In genomic region chr1:171983584-171983983, GRCh38 we compare ENCODE assay signal across 9 cellular contexts.
A peak's percentile ranks its signal among the peaks of the same experiment; 100 is the strongest.
DNase-seq lines count a peak whose midpoint lies in the region; ATAC-seq and TF ChIP-seq lines count a peak whose summit lies in the region.
"Had no signal": no experiment of that assay in that cellular context is flagged by ENCODE, and none has a peak within 500 bp of the region (broad histone marks: within the 10 kb centered on the region; RNA-seq: fewer than 3 reads in every experiment).

No MANE protein-coding gene starts in this region.

- H3K9me3 ChIP-seq in left ventricle myocardium inferior (replicated peaks) = no peaks in the 10 kb centered on the region
- no peaks in the 10 kb centered on the region for H3K9me3 ChIP-seq in right atrium auricular region
- no peaks in the 10 kb centered on the region for H3K9me3 ChIP-seq in RWPE2 (ENCODE audit: severe bottlenecking)
- no peaks in the 10 kb centered on the region for H3K9me3 ChIP-seq in CD4-positive, alpha-beta memory T cell (ENCODE audit: control insufficient read depth in 1 of 2, low read length in 2 of 2)

- H3K27me3 Mint-ChIP-seq in CD4-positive, alpha-beta memory T cell = peaks cover 0 to 5% of the 10 kb centered on the region in 2 donors

- peak; percentile 45 for TF ChIP-seq CTCF in left ventricle myocardium inferior (IDR thresholded peaks at IDR 0.05; ENCODE audit: borderline replicate concordance)
- TF ChIP-seq CTCF in right atrium auricular region (IDR thresholded peaks at IDR 0.05) = peak in 1 of 2 donors; percentile 43
- TF ChIP-seq CTCF in RWPE2 (IDR thresholded peaks at IDR 0.05; ENCODE audit: poor library complexity, severe bottlenecking) = peak; percentile 49

- H3K4me1 ChIP-seq in left ventricle myocardium inferior = peaks cover 11% of the 10 kb centered on the region
- H3K4me1 ChIP-seq in right atrium auricular region = no peaks in the 10 kb centered on the region
- H3K4me1 ChIP-seq in RWPE2 (ENCODE audit: insufficient read depth, poor library complexity, severe bottlenecking) = no peaks in the 10 kb centered on the region
- H3K4me1 ChIP-seq in CD4-positive, alpha-beta memory T cell (ENCODE audit: insufficient read depth, low read length) = no peaks in the 10 kb centered on the region

- no peak for TF ChIP-seq POLR2A in erythroblast (IDR thresholded peaks at IDR 0.05; ENCODE audit: low read length)

- no peak for DNase-seq in left ventricle myocardium inferior
- no peak for DNase-seq in right atrium auricular region (ENCODE audit: low spot score)
- DNase-seq in RWPE2 (ENCODE audit: low spot score) = no peak
- DNase-seq in globus pallidus (ENCODE audit: low spot score) = peak; percentile 58
- DNase-seq in CD4-positive, alpha-beta memory T cell = no peak
- DNase-seq in erythroblast (lab: John Stamatoyannopoulos, UW) = no peak
- no peak for DNase-seq in D341Med (ENCODE audit: low spot score)

- peaks cover 0 to under 1% of the 10 kb centered on the region in 2 donors for H3K36me3 Mint-ChIP-seq in CD4-positive, alpha-beta memory T cell

- intact Hi-C loops in left ventricle myocardium inferior (cut with micrococcal nuclease) = loop anchor here (5.0 kb wide), 1 partner anchor 181 kb away; no protein-coding TSS in a partner anchor
- intact Hi-C loops in CD4-positive, alpha-beta memory T cell (cut with micrococcal nuclease) = loop anchor here (10.0 kb wide), 1 partner anchor 499 kb away; the partner anchor contains the start of gene PRRC2C

- no peaks in the 10 kb centered on the region for H3K4me1 Mint-ChIP-seq in CD4-positive, alpha-beta memory T cell

- H3K27ac ChIP-seq in left ventricle myocardium inferior (replicated peaks) (no peak overlapping the region), right atrium auricular region (no peak overlapping the region), RWPE2 (ENCODE audit: poor library complexity, severe bottlenecking) (no peak overlapping the region)
- H3K27ac ChIP-seq in CD4-positive, alpha-beta memory T cell (ENCODE audit: low read depth, low read length) = no peak overlapping the region

- no peaks in the 10 kb centered on the region for H3K27me3 ChIP-seq in left ventricle myocardium inferior (ENCODE audit: low read depth)
- H3K27me3 ChIP-seq in right atrium auricular region = no peaks in the 10 kb centered on the region
- H3K27me3 ChIP-seq in RWPE2 (ENCODE audit: insufficient read depth, poor library complexity, severe bottlenecking) = no peaks in the 10 kb centered on the region
- H3K27me3 ChIP-seq in CD4-positive, alpha-beta memory T cell (ENCODE audit: insufficient read depth, low read length) = no peaks in the 10 kb centered on the region

- H3K4me3 Mint-ChIP-seq in CD4-positive, alpha-beta memory T cell = no peak overlapping the region
- H3K4me3 Mint-ChIP-seq: T-helper 2 cell treated with Interferon-gamma antibody and Interleukin-4, amounts not matched to agents 5 μg/mL and 100 μg/mL, for 36 hours had no signal

- CTCF ChIA-PET in CD4-positive, alpha-beta memory T cell (lab: Charles Lee; ENCODE audit: partially characterized antibody) = interaction anchor here (1.0 to 9.5 kb wide), 9 partner anchors 9 to 474 kb away, joined by 3 to 162 read pairs (median 5); no protein-coding TSS in a partner anchor

- POLR2A ChIA-PET in CD4-positive, alpha-beta memory T cell (lab: Charles Lee; ENCODE audit: partially characterized antibody) = no interaction called here

- ATAC-seq in RWPE2 (ENCODE audit: low read depth) = no peak
- ATAC-seq in GM18502 (IDR thresholded peaks at IDR 0.05; ENCODE audit: poor library complexity, unreplicated experiment) = no peak

- H3K27ac Mint-ChIP-seq in CD4-positive, alpha-beta memory T cell = no peak overlapping the region
- H3K27ac Mint-ChIP-seq: T-helper 2 cell treated with Interferon-gamma antibody and Interleukin-4, amounts not matched to agents 5 μg/mL and 100 μg/mL, for 36 hours had no signal

- H3K4me3 ChIP-seq in left ventricle myocardium inferior (no peak overlapping the region), right atrium auricular region (no peak overlapping the region), RWPE2 (ENCODE audit: severe bottlenecking) (no peak overlapping the region)
- H3K4me3 ChIP-seq in CD4-positive, alpha-beta memory T cell (ENCODE audit: low read length in 2 of 2) = no peak overlapping the region

- H3K36me3 ChIP-seq in left ventricle myocardium inferior (peaks cover 5% of the 10 kb centered on the region), right atrium auricular region (no peaks in the 10 kb centered on the region), RWPE2 (ENCODE audit: low read depth) (no peaks in the 10 kb centered on the region)
- no peaks in the 10 kb centered on the region for H3K36me3 ChIP-seq in CD4-positive, alpha-beta memory T cell (ENCODE audit: insufficient read depth, low read length)

- no peaks in the 10 kb centered on the region for H3K9me3 Mint-ChIP-seq in CD4-positive, alpha-beta memory T cell
- H3K9me3 Mint-ChIP-seq: T-helper 2 cell treated with Interferon-gamma antibody and Interleukin-4, amounts not matched to agents 5 μg/mL and 100 μg/mL, for 36 hours had no signal
